Comparison of ENCODE assay signal across 3 cellular contexts in genomic region chr13:58858870-58859371, GRCh38.
TF ChIP-seq lines count a peak whose summit lies in the region.

No MANE protein-coding gene starts in this region.

TF ChIP-seq in GM23338, 12 proteins besides CTCF, POLR2A, EP300 and RAD21:
- TF ChIP-seq JUNB (IDR thresholded peaks at IDR 0.05; ENCODE audit: unreplicated experiment), result no peak
- no peak for TF ChIP-seq ZNF114 (CRISPR knock-in tag; IDR thresholded peaks at IDR 0.05)
- TF ChIP-seq CREB1 (CRISPR knock-in tag; IDR thresholded peaks at IDR 0.05; ENCODE audit: low read depth), result no peak
- TF ChIP-seq POLR2AphosphoS5 (IDR thresholded peaks at IDR 0.05; ENCODE audit: low read depth), result no peak
- no peak for TF ChIP-seq EZH2 (IDR thresholded peaks at IDR 0.05; ENCODE audit: low read depth, unreplicated experiment)
- no peak for TF ChIP-seq EZH2phosphoT487 (IDR thresholded peaks at IDR 0.05; ENCODE audit: unreplicated experiment)
- no peak for TF ChIP-seq REST (IDR thresholded peaks at IDR 0.05; ENCODE audit: unreplicated experiment)
- no peak for TF ChIP-seq NANOG (IDR thresholded peaks at IDR 0.05; ENCODE audit: borderline replicate concordance)
- no peak for TF ChIP-seq ETS1 (IDR thresholded peaks at IDR 0.05)
- TF ChIP-seq ZNF331 (CRISPR knock-in tag; IDR thresholded peaks at IDR 0.05; ENCODE audit: low read depth), result no peak

TF ChIP-seq in H1, 55 proteins besides CTCF, POLR2A, EP300 and RAD21:
- TF ChIP-seq SP1 (IDR thresholded peaks at IDR 0.05; ENCODE audit: low read depth, low read length) (no peak), YY1 (IDR thresholded peaks at IDR 0.05; ENCODE audit: low read depth, low read length) (no peak), JUND (IDR thresholded peaks at IDR 0.05; ENCODE audit: low read length) (no peak), BRCA1 (IDR thresholded peaks at IDR 0.05; ENCODE audit: low read depth, low read length) (no peak), CHD7 (IDR thresholded peaks at IDR 0.05; ENCODE audit: insufficient replicate concordance, low read length) (no peak), NANOG (IDR thresholded peaks at IDR 0.05; ENCODE audit: insufficient read depth, low read depth, low read length, poor library complexity, severe bottlenecking) (no peak), CHD1 (IDR thresholded peaks at IDR 0.05; ENCODE audit: low read depth, low read length) (no peak)

TF ChIP-seq in SK-N-SH treated with all-trans-retinoic acid at 6 μM for 48 hours, 23 proteins besides CTCF, POLR2A, EP300 and RAD21:
- no peak for TF ChIP-seq ZNF70 (CRISPR knock-in tag; IDR thresholded peaks at IDR 0.05)
- TF ChIP-seq SNAI2 (CRISPR knock-in tag; IDR thresholded peaks at IDR 0.05), result no peak
- no peak for TF ChIP-seq PPARA (CRISPR knock-in tag; IDR thresholded peaks at IDR 0.05; ENCODE audit: borderline replicate concordance)
- no peak for TF ChIP-seq ESRRG (CRISPR knock-in tag; IDR thresholded peaks at IDR 0.05)
- no peak for TF ChIP-seq ZFP3 (CRISPR knock-in tag; IDR thresholded peaks at IDR 0.05)
- TF ChIP-seq ZNF8 (CRISPR knock-in tag; IDR thresholded peaks at IDR 0.05), result no peak
- no peak for TF ChIP-seq CSRNP3 (CRISPR knock-in tag; IDR thresholded peaks at IDR 0.05)
- no peak for TF ChIP-seq ZC3H10 (CRISPR knock-in tag; IDR thresholded peaks at IDR 0.05)
- no peak for TF ChIP-seq ARNTL (CRISPR knock-in tag; IDR thresholded peaks at IDR 0.05; ENCODE audit: borderline replicate concordance, low read depth)
- no peak for TF ChIP-seq TCF4 (CRISPR knock-in tag; IDR thresholded peaks at IDR 0.05; ENCODE audit: borderline replicate concordance)
- TF ChIP-seq GLIS3 (CRISPR knock-in tag; IDR thresholded peaks at IDR 0.05), result no peak
- no peak for TF ChIP-seq RARB (CRISPR knock-in tag; IDR thresholded peaks at IDR 0.05)
- no peak for TF ChIP-seq TOX (CRISPR knock-in tag; IDR thresholded peaks at IDR 0.05; ENCODE audit: borderline replicate concordance)
- TF ChIP-seq POU6F1 (CRISPR knock-in tag; IDR thresholded peaks at IDR 0.05; ENCODE audit: borderline replicate concordance, low read depth), result no peak
